8 cellular contexts compared by ENCODE assay signal in genomic region chr5:134003957-134004625, GRCh38. TPM values are rescaled to one million over a fixed set of nuclear protein-coding genes. Genes with fewer than 3 reads are reported as not detected.
A peak's percentile ranks its signal among the peaks of the same experiment; 100 is the strongest.
DNase-seq lines count a peak whose midpoint lies in the region; ATAC-seq lines count a peak whose summit lies in the region.

No MANE protein-coding gene starts in this region.

- H3K27me3 Mint-ChIP-seq in activated CD4-positive, alpha-beta T cell treated with anti-CD3 and anti-CD28 coated beads, Interleukin-2, amount 10 ng/mL, durations not matched to agents 24 days and 14 days, result no peaks in the 10 kb centered on the region

- H3K4me3 Mint-ChIP-seq in activated CD4-positive, alpha-beta T cell treated with anti-CD3 and anti-CD28 coated beads, Interleukin-2, amount 10 ng/mL, durations not matched to agents 24 days and 14 days, result peak overlapping the region; percentile 93

- peak overlapping the region; percentile 96 for H3K27ac Mint-ChIP-seq in activated CD4-positive, alpha-beta T cell treated with anti-CD3 and anti-CD28 coated beads, Interleukin-2, amount 10 ng/mL, durations not matched to agents 24 days and 14 days

- peaks cover 45% of the 10 kb centered on the region for H3K4me1 Mint-ChIP-seq in activated CD4-positive, alpha-beta T cell treated with anti-CD3 and anti-CD28 coated beads, Interleukin-2, amount 10 ng/mL, durations not matched to agents 24 days and 14 days

- no peaks in the 10 kb centered on the region for H3K9me3 Mint-ChIP-seq in activated CD4-positive, alpha-beta T cell treated with anti-CD3 and anti-CD28 coated beads, Interleukin-2, amount 10 ng/mL, durations not matched to agents 24 days and 14 days

- peaks cover 44% of the 10 kb centered on the region for H3K36me3 Mint-ChIP-seq in activated CD4-positive, alpha-beta T cell treated with anti-CD3 and anti-CD28 coated beads, Interleukin-2, amount 10 ng/mL, durations not matched to agents 24 days and 14 days (ENCODE audit: low read depth)

- intact Hi-C loops in activated CD4-positive, alpha-beta T cell treated with anti-CD3 and anti-CD28 coated beads, Interleukin-2, amount 10 ng/mL, durations not matched to agents 24 days and 14 days (cut with micrococcal nuclease), result loop anchor here (1.0 to 10.0 kb wide), 4 partner anchors 35 to 521 kb away; partner anchors contain the start of genes C5orf15 and JADE2

- peak; percentile 34 for ATAC-seq in GM19467 (IDR thresholded peaks at IDR 0.05; ENCODE audit: unreplicated experiment)
- ATAC-seq in HG03571 (IDR thresholded peaks at IDR 0.05; ENCODE audit: unreplicated experiment), result peak; percentile 36

- peak; percentile 73 for DNase-seq in COLO668 (lab: John Stamatoyannopoulos, UW; ENCODE audit: unreplicated experiment)
- DNase-seq in activated CD4-positive, alpha-beta T cell treated with anti-CD3 and anti-CD28 coated beads, Interleukin-2, amount 10 ng/mL, durations not matched to agents 24 days and 14 days, result peak; percentile 83
- DNase-seq in ecto neural progenitor cell (ENCODE audit: low spot score), result peak; percentile 71
- DNase-seq in medulla oblongata (ENCODE audit: extremely low spot score), result peak; percentile 73
- DNase-seq in stimulated activated CD8-positive, alpha-beta memory T cell treated with anti-CD3 and anti-CD28 coated beads, Interleukin-15, amount 100 ng/mL, for 24 hours (ENCODE audit: low read depth), result peak; percentile 27
- DNase-seq in NCI-H2196 treated with DMSO at 0.1 percent for 48 hours (lab: John Stamatoyannopoulos, UW; ENCODE audit: unreplicated experiment), result no peak

RNA-seq across cellular contexts. Expression of gene VDAC1, which starts 0.7 kb away (rescaled TPM):
- 508 and 515 TPM in 2 replicates for total RNA-seq in activated CD4-positive, alpha-beta T cell treated with anti-CD3 and anti-CD28 coated beads, Interleukin-2, amount 10 ng/mL, durations not matched to agents 24 days and 14 days

RNA-seq across cellular contexts. Expression of gene C5orf15, which starts 35.7 kb away (rescaled TPM):
- total RNA-seq in activated CD4-positive, alpha-beta T cell treated with anti-CD3 and anti-CD28 coated beads, Interleukin-2, amount 10 ng/mL, durations not matched to agents 24 days and 14 days, result 41.4 and 45.0 TPM in 2 replicates
